ENCODE assay signal across 27 cellular contexts in the genomic region with DNA sequence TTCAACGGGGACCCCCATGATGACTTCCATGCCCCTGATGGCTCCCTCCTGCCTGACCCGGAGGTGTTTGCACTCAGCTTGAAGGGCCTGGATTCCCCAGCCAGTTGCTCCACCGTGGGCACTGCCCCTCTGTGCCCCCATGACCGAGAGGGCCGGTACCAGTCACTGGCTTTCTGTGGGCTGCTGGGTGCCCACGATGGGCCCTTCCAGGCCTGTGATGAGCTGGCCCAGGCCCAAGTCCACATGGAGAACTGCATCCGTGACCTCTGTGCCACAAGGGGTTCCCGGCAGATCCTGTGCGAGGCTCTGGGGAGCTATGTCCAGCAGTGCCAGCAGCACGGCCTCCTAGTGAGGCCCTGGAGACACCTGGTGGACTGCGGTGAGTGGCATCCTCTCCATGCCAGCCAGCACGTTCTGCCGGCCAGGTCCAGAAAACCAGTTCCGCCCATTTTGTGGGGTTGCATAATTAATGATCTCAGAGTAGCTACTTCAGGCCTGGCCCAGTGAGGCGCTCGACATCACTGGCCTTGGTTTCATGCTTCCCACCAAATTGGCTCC. TPM values are rescaled to one million over a fixed set of nuclear protein-coding genes. Genes with fewer than 3 reads are reported as not detected.
"Had no signal": no experiment of that assay in that cellular context is flagged by ENCODE, and none has a peak within 500 bp of the region (broad histone marks: within the 10 kb centered on the region; RNA-seq: fewer than 3 reads in every experiment).

No MANE protein-coding gene starts in this region.

- H3K4me1 ChIP-seq: SJCRH30 had no signal

- H3K4me2 ChIP-seq: SK-N-SH had no signal

- DNase-seq: activated CD4-positive, alpha-beta memory T cell treated with anti-CD3 and anti-CD28 coated beads for 36 hours; activated CD4-positive, alpha-beta T cell treated with anti-CD3 and anti-CD28 coated beads, Interleukin-2, amount 10 ng/mL, durations not matched to agents 7 days and 5 days; activated CD4-positive, CD25-positive, alpha-beta regulatory T cell; activated CD8-positive, alpha-beta memory T cell treated with anti-CD3 and anti-CD28 coated beads for 24 hours; activated gamma-delta T cell treated with Interleukin-2 at 50 U/mL for 16 hours; activated naive CD4-positive, alpha-beta T cell treated with anti-CD3 and anti-CD28 coated beads, Interleukin-2, amount 10 ng/mL, durations not matched to agents 7 days and 5 days; activated naive CD8-positive, alpha-beta T cell treated with anti-CD3 and anti-CD28 coated beads for 36 hours; activated T-cell treated with anti-CD3 and anti-CD28 coated beads for 4 hours; activated T-cell treated with anti-CD3 and anti-CD28 coated beads, Interleukin-2, amount 50 U/mL, for 48 hours; brain microvascular endothelial cell; Karpas-422; NCI-H1105 treated with DMSO at 0.1 percent for 48 hours; NCI-H1436 treated with DMSO at 0.1 percent for 48 hours; NCI-H187; NCI-H2081; NCI-H510A treated with DMSO at 0.1 percent for 48 hours; NK-92 treated with Interleukin-12 subunit alpha and Interleukin-12 subunit beta, amount 100 ng/mL, for 24 hours; OCI-M1; Peyer's patch; Right ventricle myocardium superior; SJCRH30; SK-N-SH; SW 1271; T1000 had no signal

- H3K9ac ChIP-seq: SK-N-SH had no signal

- H3K4me3 ChIP-seq: cardiac muscle cell, Peyer's patch, SJCRH30 had no signal

- H3K27me3 ChIP-seq: brain microvascular endothelial cell, cardiac muscle cell, Peyer's patch, SJCRH30 had no signal

- ATAC-seq: activated T-helper 17 cell treated with anti-CD3 and anti-CD28 coated beads, Interleukin-2, amount 50 U/mL, for 72 hours had no signal

- H3K9me3 ChIP-seq: Peyer's patch, SJCRH30, SK-N-SH had no signal

- H3K27ac ChIP-seq: brain microvascular endothelial cell, cardiac muscle cell, Peyer's patch, RWPE1, SJCRH30 had no signal

- H3K36me3 ChIP-seq: brain microvascular endothelial cell, cardiac muscle cell, Peyer's patch, SJCRH30 had no signal

RNA-seq across cellular contexts. Expression of a gene that starts 34.9 kb away (rescaled TPM):
- total RNA-seq: activated CD4-positive, alpha-beta memory T cell treated with anti-CD3 and anti-CD28 coated beads for 36 hours; activated CD4-positive, alpha-beta T cell treated with anti-CD3 and anti-CD28 coated beads, Interleukin-2, amount 10 ng/mL, durations not matched to agents 7 days and 5 days; activated naive CD8-positive, alpha-beta T cell treated with anti-CD3 and anti-CD28 coated beads for 36 hours; activated T-helper 17 cell treated with anti-CD3 and anti-CD28 coated beads, Interleukin-2, amount 50 U/mL, for 72 hours; cardiac muscle cell; SJCRH30 had no signal

RNA-seq across cellular contexts. Expression of a gene that starts 39.2 kb away (rescaled TPM):
- total RNA-seq: activated CD4-positive, alpha-beta T cell treated with anti-CD3 and anti-CD28 coated beads, Interleukin-2, amount 10 ng/mL, durations not matched to agents 7 days and 5 days; SJCRH30 had no signal

RNA-seq across cellular contexts. Expression of a gene that starts 54.2 kb away (rescaled TPM):
- total RNA-seq: activated naive CD8-positive, alpha-beta T cell treated with anti-CD3 and anti-CD28 coated beads for 36 hours; SJCRH30 had no signal

RNA-seq across cellular contexts. Expression of a gene that starts 57.9 kb away (rescaled TPM):
- total RNA-seq: SJCRH30 had no signal
